1 cellular context compared by ENCODE assay signal in the genomic region with DNA sequence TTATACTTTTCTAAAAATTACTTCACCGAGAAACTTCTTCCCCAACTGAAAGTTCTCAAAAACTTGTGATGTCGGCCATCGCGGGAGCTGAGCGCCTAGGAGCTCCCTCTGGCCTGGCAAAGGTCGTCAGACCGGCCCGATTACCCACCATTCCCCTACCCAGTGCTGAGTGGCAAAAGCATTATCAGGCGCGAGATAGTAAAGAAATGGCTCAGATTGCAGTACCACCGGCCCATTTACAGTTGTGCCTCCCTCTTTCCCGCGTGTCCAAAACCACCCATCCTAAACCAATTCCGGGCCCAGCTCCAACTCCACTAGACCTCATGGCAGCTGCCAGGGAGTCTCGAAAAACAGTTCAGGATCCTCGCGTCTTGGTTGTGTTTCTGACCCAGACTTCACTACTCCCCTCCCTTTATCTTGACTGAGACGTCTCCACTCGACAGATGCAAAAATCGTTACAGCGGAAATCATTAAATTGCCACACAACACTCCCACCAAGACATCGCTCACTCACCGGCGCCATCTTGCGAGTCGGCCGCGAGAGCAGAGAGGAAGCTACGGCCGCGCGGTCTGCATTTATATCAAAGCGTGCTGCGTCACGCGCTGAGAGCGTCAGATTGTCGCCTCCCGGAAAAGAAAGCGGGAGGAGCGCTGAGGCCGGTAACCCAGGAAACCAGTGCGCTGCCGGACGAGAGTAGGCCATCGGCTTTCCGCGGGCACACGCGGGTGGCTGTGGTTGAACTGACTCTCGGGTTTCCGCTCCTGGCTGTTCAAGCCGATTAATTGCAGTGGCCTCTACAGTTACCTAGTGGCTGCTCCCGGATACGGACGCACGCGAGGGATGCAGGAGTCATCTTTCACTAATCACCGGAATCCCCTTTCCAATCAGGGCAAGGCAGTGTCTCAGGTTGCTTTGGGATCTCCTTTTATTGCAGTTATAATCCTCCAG.
TF ChIP-seq lines count a peak whose summit lies in the region.

A gene (minus strand): TSS at position 551 of the 949 bp plus-strand sequence. CDS start 28 bp downstream, at position 523.

TF ChIP-seq in HCT116, 20 proteins besides CTCF, POLR2A, EP300 and RAD21 (continued from another document):
- TF ChIP-seq, protein P1, sequence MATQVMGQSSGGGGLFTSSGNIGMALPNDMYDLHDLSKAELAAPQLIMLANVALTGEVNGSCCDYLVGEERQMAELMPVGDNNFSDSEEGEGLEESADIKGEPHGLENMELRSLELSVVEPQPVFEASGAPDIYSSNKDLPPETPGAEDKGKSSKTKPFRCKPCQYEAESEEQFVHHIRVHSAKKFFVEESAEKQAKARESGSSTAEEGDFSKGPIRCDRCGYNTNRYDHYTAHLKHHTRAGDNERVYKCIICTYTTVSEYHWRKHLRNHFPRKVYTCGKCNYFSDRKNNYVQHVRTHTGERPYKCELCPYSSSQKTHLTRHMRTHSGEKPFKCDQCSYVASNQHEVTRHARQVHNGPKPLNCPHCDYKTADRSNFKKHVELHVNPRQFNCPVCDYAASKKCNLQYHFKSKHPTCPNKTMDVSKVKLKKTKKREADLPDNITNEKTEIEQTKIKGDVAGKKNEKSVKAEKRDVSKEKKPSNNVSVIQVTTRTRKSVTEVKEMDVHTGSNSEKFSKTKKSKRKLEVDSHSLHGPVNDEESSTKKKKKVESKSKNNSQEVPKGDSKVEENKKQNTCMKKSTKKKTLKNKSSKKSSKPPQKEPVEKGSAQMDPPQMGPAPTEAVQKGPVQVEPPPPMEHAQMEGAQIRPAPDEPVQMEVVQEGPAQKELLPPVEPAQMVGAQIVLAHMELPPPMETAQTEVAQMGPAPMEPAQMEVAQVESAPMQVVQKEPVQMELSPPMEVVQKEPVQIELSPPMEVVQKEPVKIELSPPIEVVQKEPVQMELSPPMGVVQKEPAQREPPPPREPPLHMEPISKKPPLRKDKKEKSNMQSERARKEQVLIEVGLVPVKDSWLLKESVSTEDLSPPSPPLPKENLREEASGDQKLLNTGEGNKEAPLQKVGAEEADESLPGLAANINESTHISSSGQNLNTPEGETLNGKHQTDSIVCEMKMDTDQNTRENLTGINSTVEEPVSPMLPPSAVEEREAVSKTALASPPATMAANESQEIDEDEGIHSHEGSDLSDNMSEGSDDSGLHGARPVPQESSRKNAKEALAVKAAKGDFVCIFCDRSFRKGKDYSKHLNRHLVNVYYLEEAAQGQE (IDR thresholded peaks at IDR 0.05; ENCODE audit: low read depth) = no peak
- TF ChIP-seq, protein P2, sequence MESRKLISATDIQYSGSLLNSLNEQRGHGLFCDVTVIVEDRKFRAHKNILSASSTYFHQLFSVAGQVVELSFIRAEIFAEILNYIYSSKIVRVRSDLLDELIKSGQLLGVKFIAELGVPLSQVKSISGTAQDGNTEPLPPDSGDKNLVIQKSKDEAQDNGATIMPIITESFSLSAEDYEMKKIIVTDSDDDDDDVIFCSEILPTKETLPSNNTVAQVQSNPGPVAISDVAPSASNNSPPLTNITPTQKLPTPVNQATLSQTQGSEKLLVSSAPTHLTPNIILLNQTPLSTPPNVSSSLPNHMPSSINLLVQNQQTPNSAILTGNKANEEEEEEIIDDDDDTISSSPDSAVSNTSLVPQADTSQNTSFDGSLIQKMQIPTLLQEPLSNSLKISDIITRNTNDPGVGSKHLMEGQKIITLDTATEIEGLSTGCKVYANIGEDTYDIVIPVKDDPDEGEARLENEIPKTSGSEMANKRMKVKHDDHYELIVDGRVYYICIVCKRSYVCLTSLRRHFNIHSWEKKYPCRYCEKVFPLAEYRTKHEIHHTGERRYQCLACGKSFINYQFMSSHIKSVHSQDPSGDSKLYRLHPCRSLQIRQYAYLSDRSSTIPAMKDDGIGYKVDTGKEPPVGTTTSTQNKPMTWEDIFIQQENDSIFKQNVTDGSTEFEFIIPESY (IDR thresholded peaks at IDR 0.05; ENCODE audit: extremely low read depth, insufficient replicate concordance, low read length) = peak; percentile 18
- TF ChIP-seq SP1 (IDR thresholded peaks at IDR 0.05; ENCODE audit: low read depth) = peak; percentile 64
- TF ChIP-seq EZH2phosphoT487 (IDR thresholded peaks at IDR 0.05; ENCODE audit: borderline replicate concordance) = no peak
- TF ChIP-seq CEBPB (IDR thresholded peaks at IDR 0.05; ENCODE audit: low read depth) = no peak; the same call in 1 of the 2 replicates
- peak; percentile 94 for TF ChIP-seq YY1 (IDR thresholded peaks at IDR 0.05; ENCODE audit: extremely low read depth, insufficient replicate concordance, low read depth, low read length)
- peak; percentile 99 for TF ChIP-seq POLR2AphosphoS5 (IDR thresholded peaks at IDR 0.05; ENCODE audit: low read depth, low read length)
- no peak for TF ChIP-seq EGR1 (IDR thresholded peaks at IDR 0.05; ENCODE audit: low read depth)
